1 cellular context compared by ENCODE assay signal in the genomic region with DNA sequence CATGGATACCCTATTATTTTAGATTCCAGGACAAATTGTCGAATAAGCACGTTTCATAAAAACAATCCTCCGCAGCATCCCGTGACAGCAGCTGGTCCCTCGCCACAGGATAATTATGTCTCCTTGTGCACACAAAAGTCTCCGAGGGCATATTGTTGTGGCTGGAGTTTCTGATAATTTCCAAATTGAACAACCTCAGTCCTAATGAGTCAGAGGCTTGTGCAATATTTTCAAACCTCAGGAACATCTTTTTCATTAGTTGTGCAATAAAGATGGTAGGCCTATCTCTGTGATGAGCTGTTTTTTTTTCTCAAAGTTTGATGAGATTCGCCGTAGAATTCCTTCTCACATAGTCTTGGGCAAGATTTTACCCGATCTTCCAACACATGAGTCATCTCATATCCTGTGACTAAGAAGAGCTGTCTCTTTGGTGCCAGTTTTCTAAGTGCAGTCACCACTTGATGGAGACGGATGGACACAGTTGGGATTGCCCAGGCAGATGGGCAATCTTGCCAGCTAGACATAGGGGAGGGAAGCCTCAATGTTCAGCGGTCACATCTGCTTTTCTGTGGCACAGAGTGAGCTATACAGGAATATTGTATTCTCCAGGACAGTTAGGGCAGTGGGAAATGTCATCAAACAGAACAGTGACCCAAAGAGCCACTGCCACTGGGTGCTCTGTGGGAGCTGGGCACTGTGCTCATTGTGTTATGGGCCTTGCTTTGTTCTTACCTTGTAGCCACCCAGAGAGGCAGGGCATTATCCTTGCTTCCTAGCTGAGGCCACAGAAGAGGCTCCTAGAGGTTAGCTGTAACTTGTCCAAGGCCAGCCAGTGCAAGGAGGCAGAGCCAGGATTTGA.
TF ChIP-seq lines count a peak whose summit lies in the region.

No MANE protein-coding gene starts in this region.

TF ChIP-seq in HepG2, 621 proteins besides CTCF, POLR2A, EP300 and RAD21:
- TF ChIP-seq CEBPB (IDR thresholded peaks at IDR 0.05; ENCODE audit: borderline replicate concordance, low read depth, low read length) (peak; percentile 72), MAFK (conservative IDR thresholded peaks at IDR 0.05 in 1 of 2, IDR thresholded peaks at IDR 0.05 in 1 of 2; ENCODE audit: low read length in 2 of 2) (peak in 1 of 2 experiments; percentile 8; a peak in 1 of 4 replicates)
- TF ChIP-seq, protein P1, sequence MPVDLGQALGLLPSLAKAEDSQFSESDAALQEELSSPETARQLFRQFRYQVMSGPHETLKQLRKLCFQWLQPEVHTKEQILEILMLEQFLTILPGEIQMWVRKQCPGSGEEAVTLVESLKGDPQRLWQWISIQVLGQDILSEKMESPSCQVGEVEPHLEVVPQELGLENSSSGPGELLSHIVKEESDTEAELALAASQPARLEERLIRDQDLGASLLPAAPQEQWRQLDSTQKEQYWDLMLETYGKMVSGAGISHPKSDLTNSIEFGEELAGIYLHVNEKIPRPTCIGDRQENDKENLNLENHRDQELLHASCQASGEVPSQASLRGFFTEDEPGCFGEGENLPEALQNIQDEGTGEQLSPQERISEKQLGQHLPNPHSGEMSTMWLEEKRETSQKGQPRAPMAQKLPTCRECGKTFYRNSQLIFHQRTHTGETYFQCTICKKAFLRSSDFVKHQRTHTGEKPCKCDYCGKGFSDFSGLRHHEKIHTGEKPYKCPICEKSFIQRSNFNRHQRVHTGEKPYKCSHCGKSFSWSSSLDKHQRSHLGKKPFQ (CRISPR knock-in tag; IDR thresholded peaks at IDR 0.05; ENCODE audit: insufficient replicate concordance): no peak
